25 cellular contexts compared by ENCODE assay signal in genomic region chr20:10006461-10006860, GRCh38.
"Had no signal": no experiment of that assay in that cellular context is flagged by ENCODE, and none has a peak within 500 bp of the region (broad histone marks: within the 10 kb centered on the region; RNA-seq: fewer than 3 reads in every experiment).

No MANE protein-coding gene starts in this region.

- H3K4me1 ChIP-seq: breast epithelium, esophagus squamous epithelium, heart left ventricle, uterus had no signal

- H3K27me3 ChIP-seq: breast epithelium, esophagus squamous epithelium, heart left ventricle, left lung, uterus had no signal

- H3K4me3 ChIP-seq: breast epithelium, esophagus squamous epithelium, heart left ventricle, left lung, skin epidermis, thoracic aorta, uterus had no signal

- H3K27ac ChIP-seq: breast epithelium, epithelial cell of prostate, esophagus squamous epithelium, heart left ventricle, left lung, skin epidermis, thoracic aorta, uterus had no signal

- ATAC-seq: heart left ventricle; stimulated activated effector memory CD8-positive, alpha-beta T cell treated with anti-CD3 and anti-CD28 coated beads, Interleukin-12 subunit alpha, Interleukin-12 subunit beta, amount 100 ng/mL, for 72 hours had no signal

- DNase-seq: activated CD4-positive, alpha-beta memory T cell treated with anti-CD3 and anti-CD28 coated beads, Interleukin-2, amount 10 ng/mL, durations not matched to agents 7 days and 5 days; activated CD4-positive, alpha-beta T cell treated with anti-CD3 and anti-CD28 coated beads, Interleukin-2, amount 10 ng/mL, durations not matched to agents 24 days and 14 days; activated CD4-positive, CD25-positive, alpha-beta regulatory T cell treated with anti-CD3 and anti-CD28 coated beads, Interleukin-2, amount 50 U/mL, for 72 hours; activated CD8-positive, alpha-beta memory T cell treated with anti-CD3 and anti-CD28 coated beads, Interleukin-2, amount 50 U/mL, for 48 hours; activated gamma-delta T cell; activated naive CD4-positive, alpha-beta T cell treated with anti-CD3 and anti-CD28 coated beads, Interleukin-2, amount 10 ng/mL, durations not matched to agents 7 days and 5 days; activated naive CD8-positive, alpha-beta T cell treated with anti-CD3 and anti-CD28 coated beads, Interleukin-2, amount 10 ng/mL, durations not matched to agents 7 days and 5 days; activated T-cell treated with anti-CD3 and anti-CD28 coated beads, Interleukin-2, amount 50 U/mL, for 24 hours; amniotic stem cell; dermis blood vessel endothelial cell; effector CD4-positive, alpha-beta T cell; esophagus squamous epithelium; heart left ventricle; hypothalamus; kidney glomerular epithelial cell; left lung; posterior cingulate gyrus; stimulated activated CD4-positive, alpha-beta T cell treated with anti-CD3 and anti-CD28 coated beads, Interleukin-4, amount 100 ng/mL, for 24 hours; T-helper 2 cell; uterus had no signal

- H3K9me3 ChIP-seq: breast epithelium, esophagus squamous epithelium, heart left ventricle, left lung, thoracic aorta, uterus had no signal

- H3K36me3 ChIP-seq: breast epithelium, esophagus squamous epithelium, heart left ventricle, left lung, thoracic aorta, uterus had no signal
